ENCODE assay signal across 11 cellular contexts in the genomic region with DNA sequence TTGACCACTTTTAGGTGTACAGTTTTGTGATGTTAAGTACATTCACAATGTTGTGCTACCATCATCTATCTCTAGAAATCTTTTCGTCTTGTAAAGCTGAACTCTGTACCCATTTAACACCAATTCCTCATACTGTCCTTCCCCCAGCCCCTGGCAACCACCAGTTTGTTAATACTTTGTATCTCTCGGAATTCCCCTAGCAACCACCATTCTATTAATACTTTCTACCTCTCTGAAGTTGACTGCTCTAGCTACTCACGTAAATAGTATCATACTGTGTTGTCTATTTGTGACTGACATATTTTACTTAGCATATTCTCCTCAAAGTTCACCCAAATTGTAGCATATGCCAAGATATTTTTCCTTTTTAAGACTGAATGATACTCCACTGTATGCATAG.
DNase-seq lines count a peak whose midpoint lies in the region; ATAC-seq and TF ChIP-seq lines count a peak whose summit lies in the region.
"Had no signal": no experiment of that assay in that cellular context is flagged by ENCODE, and none has a peak within 500 bp of the region (broad histone marks: within the 10 kb centered on the region; RNA-seq: fewer than 3 reads in every experiment).

No MANE protein-coding gene starts in this region.

- no peak for TF ChIP-seq POLR2A in ovary (IDR thresholded peaks at IDR 0.05)

- H3K27me3 ChIP-seq in ovary = no peaks in the 10 kb centered on the region
- H3K27me3 ChIP-seq: pancreas had no signal

- H3K4me1 Mint-ChIP-seq in T-helper 2 cell treated with Interferon-gamma antibody and Interleukin-4, amounts not matched to agents 5 μg/mL and 100 μg/mL, for 36 hours (ENCODE audit: low read depth) = peaks cover 15% of the 10 kb centered on the region

- H3K9me3 Mint-ChIP-seq in T-helper 2 cell treated with Interferon-gamma antibody and Interleukin-4, amounts not matched to agents 5 μg/mL and 100 μg/mL, for 36 hours = no peaks in the 10 kb centered on the region

- no peak overlapping the region for H3K4me3 Mint-ChIP-seq in T-helper 2 cell treated with Interferon-gamma antibody and Interleukin-4, amounts not matched to agents 5 μg/mL and 100 μg/mL, for 36 hours

- no peak for TF ChIP-seq CTCF in ovary (IDR thresholded peaks at IDR 0.05)

- peak; percentile 26 for DNase-seq in kidney tubule cell (ENCODE audit: low spot score)
- DNase-seq in ovary = no peak
- no peak for DNase-seq in superior temporal gyrus (ENCODE audit: extremely low spot score)
- DNase-seq in activated CD4-positive, alpha-beta T cell treated with anti-CD3 and anti-CD28 coated beads for 4 hours = no peak
- no peak for DNase-seq in T-helper 2 cell treated with Interferon-gamma antibody and Interleukin-4, amounts not matched to agents 5 μg/mL and 100 μg/mL, for 36 hours (ENCODE audit: low spot score)
- DNase-seq: activated CD4-positive, CD25-positive, alpha-beta regulatory T cell; NCI-H1417 treated with DMSO at 0.1 percent for 48 hours; pancreas had no signal

- no peaks in the 10 kb centered on the region for H3K27me3 Mint-ChIP-seq in T-helper 2 cell treated with Interferon-gamma antibody and Interleukin-4, amounts not matched to agents 5 μg/mL and 100 μg/mL, for 36 hours (ENCODE audit: low read depth)

- H3K36me3 Mint-ChIP-seq in T-helper 2 cell treated with Interferon-gamma antibody and Interleukin-4, amounts not matched to agents 5 μg/mL and 100 μg/mL, for 36 hours (ENCODE audit: low read depth) = peaks cover 3% of the 10 kb centered on the region

- no peaks in the 10 kb centered on the region for H3K9me3 ChIP-seq in ovary
- H3K9me3 ChIP-seq: pancreas had no signal

- no peaks in the 10 kb centered on the region for H3K36me3 ChIP-seq in ovary
- H3K36me3 ChIP-seq: pancreas had no signal

- H3K27ac ChIP-seq in ovary = no peak overlapping the region
- H3K27ac ChIP-seq: pancreas had no signal

- H3K4me1 ChIP-seq in ovary (ENCODE audit: insufficient read depth) = no peaks in the 10 kb centered on the region

- H3K4me3 ChIP-seq in ovary = no peak overlapping the region
- H3K4me3 ChIP-seq: pancreas had no signal

- peak; percentile 78 for ATAC-seq in GM18868 (IDR thresholded peaks at IDR 0.05; ENCODE audit: unreplicated experiment)
- ATAC-seq in GM21576 (IDR thresholded peaks at IDR 0.05; ENCODE audit: unreplicated experiment) = peak; percentile 52
- peak; percentile 57 for ATAC-seq in HG03196 (IDR thresholded peaks at IDR 0.05; ENCODE audit: unreplicated experiment)

- H3K27ac Mint-ChIP-seq in T-helper 2 cell treated with Interferon-gamma antibody and Interleukin-4, amounts not matched to agents 5 μg/mL and 100 μg/mL, for 36 hours = no peak overlapping the region

- WGBS in ovary, 3 donors = 85 to 89% (median 87%) methylated on average over 3 of the region's 3 CpGs

- intact Hi-C loops in ovary (cut with DNase I) = no loop called here

- no peak for TF ChIP-seq EP300 in ovary (IDR thresholded peaks at IDR 0.05)
